ENCODE assay signal across 8 cellular contexts in the genomic region with DNA sequence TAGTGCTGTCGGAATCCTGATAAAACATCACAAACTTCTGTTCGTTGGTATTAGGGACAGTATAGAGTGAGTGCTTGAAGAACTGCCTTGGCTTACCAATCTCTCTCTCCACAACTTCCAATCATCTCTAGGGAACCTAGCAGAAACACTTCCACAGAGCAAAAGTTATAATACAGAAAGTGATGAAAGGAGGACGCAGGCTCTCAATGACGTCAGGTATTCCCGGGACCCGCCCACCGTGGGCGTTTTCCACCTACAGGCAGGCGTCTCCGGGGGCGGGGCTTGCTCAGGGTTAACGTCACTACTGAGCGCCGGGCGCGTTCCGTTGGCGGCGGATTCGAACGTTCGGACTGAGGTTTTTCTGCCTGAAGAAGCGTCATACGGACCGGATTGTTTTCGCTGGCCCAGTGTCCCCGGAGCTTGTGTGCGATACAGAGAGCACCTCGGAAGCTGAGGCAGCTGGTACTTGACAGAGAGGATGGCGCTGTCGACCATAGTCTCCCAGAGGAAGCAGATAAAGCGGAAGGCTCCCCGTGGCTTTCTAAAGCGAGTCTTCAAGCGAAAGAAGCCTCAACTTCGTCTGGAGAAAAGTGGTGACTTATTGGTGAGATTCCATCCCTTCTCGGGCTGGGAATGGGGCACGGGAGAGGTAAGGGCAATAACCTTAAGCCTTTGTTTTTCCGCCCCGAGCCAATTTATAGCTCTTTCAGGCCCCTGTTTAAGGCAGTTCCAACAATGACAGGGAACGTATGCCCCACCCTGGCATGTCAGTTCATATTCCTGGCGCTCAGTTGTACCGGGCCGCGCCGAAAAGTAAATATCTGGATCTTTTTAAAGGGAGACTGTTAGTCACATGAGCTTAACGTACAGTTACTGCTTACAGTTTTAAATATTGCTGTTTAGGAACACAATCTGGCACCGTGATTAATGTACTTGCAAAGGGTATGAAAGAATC. TPM values are rescaled to one million over a fixed set of nuclear protein-coding genes. Genes with fewer than 3 reads are reported as not detected.
A peak's percentile ranks its signal among the peaks of the same experiment; 100 is the strongest.
DNase-seq lines count a peak whose midpoint lies in the region; ATAC-seq and TF ChIP-seq lines count a peak whose summit lies in the region.

A gene (plus strand): TSS at position 320 of the 955 bp plus-strand sequence. CDS start 159 bp downstream, at position 479.

- DNase-seq in GM13977 (ENCODE audit: low spot score) (peak; percentile 78), NCI-H1417 treated with DMSO at 0.1 percent for 48 hours (lab: John Stamatoyannopoulos, UW) (peak; percentile 20), SW480 (ENCODE audit: low spot score) (peak; percentile 84), left cardiac atrium (peak; percentile 88), posterior vena cava (ENCODE audit: low spot score) (peak; percentile 97), ureter (ENCODE audit: low spot score) (peak; percentile 92)
- peak; percentile 96 for DNase-seq in activated naive CD8-positive, alpha-beta T cell treated with anti-CD3 and anti-CD28 coated beads, Interleukin-2, amount 50 U/mL, for 24 hours

- H3K9me3 Mint-ChIP-seq in activated naive CD8-positive, alpha-beta T cell treated with anti-CD3 and anti-CD28 coated beads, Interleukin-2, amount 50 U/mL, for 24 hours, result no peaks in the 10 kb centered on the region

- intact Hi-C loops in left cardiac atrium (cut with DNase I), result no loop called here
- intact Hi-C loops in posterior vena cava (cut with DNase I), result no loop called here

- no peak for TF ChIP-seq CTCF in GM13977 (IDR thresholded peaks at IDR 0.05; ENCODE audit: extremely low read depth, insufficient read depth, missing control alignments)

- H3K27me3 Mint-ChIP-seq in activated naive CD8-positive, alpha-beta T cell treated with anti-CD3 and anti-CD28 coated beads, Interleukin-2, amount 50 U/mL, for 24 hours, result no peaks in the 10 kb centered on the region

- H3K36me3 Mint-ChIP-seq in activated naive CD8-positive, alpha-beta T cell treated with anti-CD3 and anti-CD28 coated beads, Interleukin-2, amount 50 U/mL, for 24 hours (ENCODE audit: low read depth), result no peaks in the 10 kb centered on the region

- no peak within 1 kb of the TSS for H3K27ac Mint-ChIP-seq in activated naive CD8-positive, alpha-beta T cell treated with anti-CD3 and anti-CD28 coated beads, Interleukin-2, amount 50 U/mL, for 24 hours

- peaks cover 10% of the 10 kb centered on the region for H3K4me1 Mint-ChIP-seq in activated naive CD8-positive, alpha-beta T cell treated with anti-CD3 and anti-CD28 coated beads, Interleukin-2, amount 50 U/mL, for 24 hours

- peak; percentile 90 for ATAC-seq in HG02840 (IDR thresholded peaks at IDR 0.05; ENCODE audit: low FRiP score, unreplicated experiment)
- ATAC-seq in activated naive CD8-positive, alpha-beta T cell treated with anti-CD3 and anti-CD28 coated beads, Interleukin-2, amount 50 U/mL, for 24 hours, result peak; percentile 91
- ATAC-seq in left cardiac atrium, result peak; percentile 82 to 98

- H3K4me3 Mint-ChIP-seq in activated naive CD8-positive, alpha-beta T cell treated with anti-CD3 and anti-CD28 coated beads, Interleukin-2, amount 50 U/mL, for 24 hours, result no peak within 1 kb of the TSS

- in situ Hi-C loops in GM13977 (cut with MboI; ENCODE audit: low pct_unique_long_range_greater_than_20kb, low sequenced_read_pairs, unreplicated experiment), result no loop called here

RNA-seq across cellular contexts. Expression of the gene that starts here (rescaled TPM):
- total RNA-seq in left cardiac atrium, result 1 to 10 TPM; 1.3 to 1.9 TPM
- total RNA-seq in posterior vena cava, result 10 to 100 TPM; 33.8 to 42.2 TPM
- 3.8 TPM for total RNA-seq in ureter

Comparison
In these comparisons a context has a peak if more than half of its experiments do, and no peak if none do; other contexts are left out.
1. Peak in every context shown above with its lines: DNase-seq and ATAC-seq.
2. DNase-seq: peak in every context shown above with its lines; median percentile 97 in posterior vena cava; 96 in activated naive CD8-positive, alpha-beta T cell treated with anti-CD3 and anti-CD28 coated beads, Interleukin-2, amount 50 U/mL, for 24 hours; 92 in ureter; 88 in left cardiac atrium; 84 in SW480; 78 in GM13977; 20 in NCI-H1417 treated with DMSO at 0.1 percent for 48 hours.